In genomic region chr2:8346238-8346637, GRCh38 we compare ENCODE assay signal across 21 cellular contexts.
DNase-seq lines count a peak whose midpoint lies in the region; ATAC-seq, FAIRE-seq and TF ChIP-seq lines count a peak whose summit lies in the region.
"Had no signal": no experiment of that assay in that cellular context is flagged by ENCODE, and none has a peak within 500 bp of the region (broad histone marks: within the 10 kb centered on the region; RNA-seq: fewer than 3 reads in every experiment).

No MANE protein-coding gene starts in this region.

- H3K9me3 Mint-ChIP-seq in activated CD8-positive, alpha-beta memory T cell treated with anti-CD3 and anti-CD28 coated beads, Interleukin-2, amount 10 ng/mL, durations not matched to agents 7 days and 5 days (ENCODE audit: low read depth), result peaks cover 2% of the 10 kb centered on the region
- H3K9me3 Mint-ChIP-seq: GM23338 had no signal

- no peak overlapping the region for H2BK20ac ChIP-seq in H1 (ENCODE audit: low read length)

- no peaks in the 10 kb centered on the region for H3K4me1 ChIP-seq in H1 (replicated peaks in 1 of 4; ENCODE audit: control insufficient read depth in 3 of 4, insufficient read depth in 4 of 4, low read length in 3 of 4)

- H3K4ac ChIP-seq in H1 (replicated peaks; ENCODE audit: insufficient read length, low read depth, low read length), result no peak overlapping the region

- H2BK12ac ChIP-seq in H1 (ENCODE audit: low read depth, low read length), result no peak overlapping the region

- no peaks in the 10 kb centered on the region for H3K27me3 Mint-ChIP-seq in activated CD8-positive, alpha-beta memory T cell treated with anti-CD3 and anti-CD28 coated beads, Interleukin-2, amount 10 ng/mL, durations not matched to agents 7 days and 5 days

- H3K27ac Mint-ChIP-seq in activated CD8-positive, alpha-beta memory T cell treated with anti-CD3 and anti-CD28 coated beads, Interleukin-2, amount 10 ng/mL, durations not matched to agents 7 days and 5 days, result peak overlapping the region; percentile 82
- H3K27ac Mint-ChIP-seq: B cell, GM23338 had no signal

- H3K4me3 Mint-ChIP-seq in activated CD8-positive, alpha-beta memory T cell treated with anti-CD3 and anti-CD28 coated beads, Interleukin-2, amount 10 ng/mL, durations not matched to agents 7 days and 5 days, result no peak overlapping the region
- H3K4me3 Mint-ChIP-seq: B cell, GM23338 had no signal

- H3K4me3 ChIP-seq in H1 (ENCODE audit: extremely low read depth in 1 of 4, insufficient read depth in 2 of 4, low read depth in 3 of 4, low read length in 4 of 4), result no peak overlapping the region
- H3K4me3 ChIP-seq: GM23338, K562 had no signal

- TF ChIP-seq EP300 in H1 (IDR thresholded peaks at IDR 0.05; ENCODE audit: borderline replicate concordance in 1 of 2, low read depth in 2 of 2, low read length in 2 of 2), result no peak

- H4K8ac ChIP-seq in H1 (ENCODE audit: extremely low read depth, insufficient read depth, low read length), result peak overlapping the region; percentile 43; the same call in 1 of the 2 replicates

- no peak for TF ChIP-seq POLR2A in H1 (IDR thresholded peaks at IDR 0.05; ENCODE audit: control extremely low read depth in 1 of 2, low read depth in 2 of 2, low read length in 2 of 2)

- no peak overlapping the region for H2BK120ac ChIP-seq in H1 (replicated peaks; ENCODE audit: low read depth, low read length)

- no peak overlapping the region for H3K27ac ChIP-seq in H1 (ENCODE audit: low read depth, low read length)

- no peak overlapping the region for H2AK5ac ChIP-seq in H1 (ENCODE audit: low read depth, low read length)

- TF ChIP-seq RAD21 in H1 (IDR thresholded peaks at IDR 0.05 in 1 of 2, conservative IDR thresholded peaks at IDR 0.05 in 1 of 2; ENCODE audit: low read depth in 2 of 2, low read length in 2 of 2), result no peak

- H3K4me2 ChIP-seq in H1 (ENCODE audit: insufficient read depth in 1 of 2, low read depth in 2 of 2, low read length in 2 of 2), result no peak overlapping the region
- H3K4me2 ChIP-seq: GM23338 had no signal

- no peak overlapping the region for H3K56ac ChIP-seq in H1 (replicated peaks; ENCODE audit: insufficient read length, low read depth, low read length)

- H3K79me1 ChIP-seq in H1 (ENCODE audit: low read depth, low read length), result no peaks in the 10 kb centered on the region

- H3K18ac ChIP-seq in H1 (ENCODE audit: extremely low read depth, low read length), result no peak overlapping the region

- POLR2A ChIA-PET in H1 (lab: Charles Lee; ENCODE audit: partially characterized antibody), result no interaction called here

- FAIRE-seq in H1 (lab: Jason Lieb, UNC), result no peak
- FAIRE-seq: GM12891, K562 had no signal

- no peak overlapping the region for H3K14ac ChIP-seq in H1 (ENCODE audit: insufficient read length)

- no peak overlapping the region for H2AFZ ChIP-seq in H1 (ENCODE audit: low read length)
- H2AFZ ChIP-seq: GM23338 had no signal

- ATAC-seq in activated CD8-positive, alpha-beta memory T cell treated with anti-CD3 and anti-CD28 coated beads, Interleukin-2, amount 10 ng/mL, durations not matched to agents 7 days and 5 days, result peak; percentile 91
- ATAC-seq in HG03442 (IDR thresholded peaks at IDR 0.05; ENCODE audit: unreplicated experiment) (peak; percentile 53), GM21381 (IDR thresholded peaks at IDR 0.05; ENCODE audit: unreplicated experiment) (no peak)
- ATAC-seq: GM23338, HCT116, K562, SK-N-SH treated with all-trans-retinoic acid at 6 μM for 48 hours had no signal

- H3K27me3 ChIP-seq in H1 (replicated peaks in 1 of 4; ENCODE audit: control insufficient read depth in 3 of 4, extremely low read depth in 1 of 4, insufficient read depth in 3 of 4, low read length in 3 of 4), result no peaks in the 10 kb centered on the region

- TF ChIP-seq CTCF in H1 (IDR thresholded peaks at IDR 0.05; ENCODE audit: control extremely low read depth in 1 of 3, insufficient read depth in 1 of 3, low read depth in 1 of 3, low read length in 3 of 3), result no peak

- no peak overlapping the region for H3K9ac ChIP-seq in H1 (replicated peaks in 1 of 4; ENCODE audit: extremely low read depth in 1 of 4, low read depth in 3 of 4, low read length in 3 of 4)

- peaks cover 36% of the 10 kb centered on the region for H3K4me1 Mint-ChIP-seq in activated CD8-positive, alpha-beta memory T cell treated with anti-CD3 and anti-CD28 coated beads, Interleukin-2, amount 10 ng/mL, durations not matched to agents 7 days and 5 days
- H3K4me1 Mint-ChIP-seq: B cell, GM23338 had no signal

- H4K91ac ChIP-seq in H1 (replicated peaks; ENCODE audit: insufficient read length, low read length), result no peak overlapping the region

- CTCF ChIA-PET in activated CD8-positive, alpha-beta memory T cell treated with anti-CD3 and anti-CD28 coated beads, Interleukin-2, amount 10 ng/mL, durations not matched to agents 7 days and 5 days (lab: Charles Lee), result interaction anchor here (1.1 to 2.9 kb wide), 6 partner anchors 9 to 97 kb away, joined by 3 to 12 read pairs (median 4); no protein-coding TSS in a partner anchor
- CTCF ChIA-PET in H1 (lab: Charles Lee; ENCODE audit: partially characterized antibody), result interaction anchor here (1.6 kb wide), 1 partner anchor 674 kb away, joined by 6 read pairs; no protein-coding TSS in a partner anchor

- no peaks in the 10 kb centered on the region for H3K9me3 ChIP-seq in H1 (ENCODE audit: insufficient read depth in 2 of 2, low read depth in 1 of 2, low read length in 1 of 2)

- no peaks in the 10 kb centered on the region for H3K23me2 ChIP-seq in H1 (ENCODE audit: low read depth, low read length)

- H3K36me3 ChIP-seq in H1 (ENCODE audit: control insufficient read depth in 2 of 4, insufficient read depth in 4 of 4, low read length in 3 of 4), result no peaks in the 10 kb centered on the region

- H3K23ac ChIP-seq in H1 (ENCODE audit: insufficient read length), result no peak overlapping the region

- DNase-seq in activated CD8-positive, alpha-beta memory T cell treated with anti-CD3 and anti-CD28 coated beads, Interleukin-2, amount 10 ng/mL, durations not matched to agents 7 days and 5 days, result no peak
- no peak for DNase-seq in activated CD8-positive, alpha-beta memory T cell treated with anti-CD3 and anti-CD28 coated beads for 24 hours
- DNase-seq in H1 (ENCODE audit: low read depth in 1 of 2, low spot score in 2 of 2) (no peak), middle frontal gyrus (ENCODE audit: extremely low spot score, low spot score) (no peak), NCI-H1417 treated with DMSO at 0.1 percent for 48 hours (lab: John Stamatoyannopoulos, UW) (no peak)
- DNase-seq: DMS153, GF-D8, NCI-H1105 treated with DMSO at 0.1 percent for 48 hours, NCI-H1694 treated with DMSO at 0.1 percent for 48 hours, NCI-H510A, NCI-H748 treated with DMSO at 0.1 percent for 48 hours, RPMI8226, SHP77 treated with DMSO at 0.1 percent for 48 hours had no signal

- peaks cover 24% of the 10 kb centered on the region for H3K36me3 Mint-ChIP-seq in activated CD8-positive, alpha-beta memory T cell treated with anti-CD3 and anti-CD28 coated beads, Interleukin-2, amount 10 ng/mL, durations not matched to agents 7 days and 5 days

- no peaks in the 10 kb centered on the region for H4K20me1 ChIP-seq in H1 (replicated peaks in 1 of 2; ENCODE audit: control insufficient read depth in 1 of 2, insufficient read depth in 2 of 2, low read length in 2 of 2)

- no peaks in the 10 kb centered on the region for H3K79me2 ChIP-seq in H1 (ENCODE audit: control insufficient read depth in 1 of 2, insufficient read depth in 2 of 2, low read length in 2 of 2)

- no peak overlapping the region for H2BK15ac ChIP-seq in H1 (ENCODE audit: low read length)

- no peak overlapping the region for H2BK5ac ChIP-seq in H1 (ENCODE audit: low read depth, low read length)

- no peak overlapping the region for H4K5ac ChIP-seq in H1 (ENCODE audit: insufficient read length, low read depth, low read length)

- WGBS in H1 (ENCODE audit: extremely low coverage in 1 of 2, insufficient coverage in 1 of 2, insufficient read length in 1 of 2, insufficient replicate concordance in 2 of 2, low coverage in 1 of 2, low lambda C conversion rate in 2 of 2, missing lambda C conversion rate in 1 of 2), 2 experiments, result 70% methylated on average over 7 of the region's 7 CpGs; no CpG with 5 or more reads in 1 of the 2 experiments

TF ChIP-seq in H1, 55 proteins besides CTCF, POLR2A, EP300 and RAD21:
- TF ChIP-seq CHD1 (IDR thresholded peaks at IDR 0.05; ENCODE audit: low read depth, low read length), result no peak
- TF ChIP-seq POLR2AphosphoS5 (IDR thresholded peaks at IDR 0.05; ENCODE audit: low read depth, low read length), result no peak
- no peak for TF ChIP-seq FOSL1 (IDR thresholded peaks at IDR 0.05; ENCODE audit: insufficient read depth, low read depth, low read length)
- TF ChIP-seq CREB1 (IDR thresholded peaks at IDR 0.05), result no peak
- TF ChIP-seq TEAD4 (IDR thresholded peaks at IDR 0.05; ENCODE audit: low read depth, low read length), result no peak
- TF ChIP-seq GABPA (IDR thresholded peaks at IDR 0.05; ENCODE audit: borderline replicate concordance, insufficient read depth, low read length), result no peak
- no peak for TF ChIP-seq HDAC2 (IDR thresholded peaks at IDR 0.05; ENCODE audit: borderline replicate concordance in 1 of 2, low read depth in 2 of 2, low read length in 2 of 2)
- no peak for TF ChIP-seq CBX8 (IDR thresholded peaks at IDR 0.05; ENCODE audit: borderline replicate concordance, low read depth, low read length)
- no peak for TF ChIP-seq POU5F1 (IDR thresholded peaks at IDR 0.05; ENCODE audit: low read depth, low read length)
- no peak for TF ChIP-seq SIN3A (conservative IDR thresholded peaks at IDR 0.05 in 1 of 2, IDR thresholded peaks at IDR 0.05 in 1 of 2; ENCODE audit: low read depth in 1 of 2, low read length in 2 of 2)
- TF ChIP-seq JUND (IDR thresholded peaks at IDR 0.05; ENCODE audit: low read length), result no peak
- TF ChIP-seq SP1 (IDR thresholded peaks at IDR 0.05; ENCODE audit: low read depth, low read length), result no peak
- TF ChIP-seq JUN (IDR thresholded peaks at IDR 0.05; ENCODE audit: low read depth, low read length), result no peak
- TF ChIP-seq RNF2 (IDR thresholded peaks at IDR 0.05; ENCODE audit: borderline replicate concordance, low read depth, low read length, missing control alignments, poor library complexity, severe bottlenecking), result no peak
